Comparison of ENCODE assay signal across 1 cellular context in the genomic region with DNA sequence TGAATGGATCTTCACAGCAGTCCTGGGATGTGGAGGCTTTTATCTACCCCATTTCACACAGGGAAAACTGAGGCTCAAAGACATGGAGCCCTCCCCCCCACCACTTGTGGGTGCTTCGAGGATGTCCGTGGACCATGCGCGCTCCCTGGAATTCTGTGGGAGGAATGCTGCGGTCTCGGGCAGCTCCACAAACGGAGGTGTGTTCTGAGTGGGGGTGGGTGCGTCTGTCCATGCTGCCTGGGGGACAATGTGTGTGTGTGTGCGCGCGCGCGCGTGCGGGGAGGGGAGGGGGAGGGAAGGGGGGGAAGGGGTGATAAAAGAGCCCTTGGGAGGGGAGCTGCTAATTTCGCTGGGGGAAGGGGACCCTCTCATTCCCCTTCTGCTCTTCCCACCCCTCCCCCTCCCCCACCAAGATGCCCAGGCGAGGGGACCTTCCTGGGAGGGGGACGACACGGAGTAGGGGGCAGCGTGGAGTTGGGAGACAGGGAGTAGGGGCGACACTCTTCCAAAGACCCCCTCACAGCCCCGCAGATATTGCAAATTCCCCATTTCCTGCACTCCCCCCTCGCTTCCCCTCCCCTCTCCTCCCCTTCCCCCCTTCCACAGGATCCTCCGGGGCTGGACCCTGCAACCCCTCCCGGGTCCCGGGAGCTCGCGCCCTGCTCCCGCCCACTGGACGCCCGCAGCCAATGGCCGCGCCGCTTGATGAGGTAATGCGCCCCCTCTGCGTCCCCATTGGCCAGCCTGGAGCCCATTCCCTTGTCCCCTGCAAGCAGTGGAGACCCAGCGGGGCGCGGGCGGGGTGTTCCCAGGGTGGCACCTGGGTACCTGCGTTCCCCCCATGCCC.
TF ChIP-seq lines count a peak whose summit lies in the region.

No MANE protein-coding gene starts in this region.

TF ChIP-seq in H1, 55 proteins besides CTCF, POLR2A, EP300 and RAD21 (continued from another document):
- TF ChIP-seq ASH2L (IDR thresholded peaks at IDR 0.05; ENCODE audit: low read length) (peak; percentile 87), JUND (IDR thresholded peaks at IDR 0.05; ENCODE audit: low read length) (peak; percentile 78), KDM4A (IDR thresholded peaks at IDR 0.05; ENCODE audit: low read depth, low read length, severe bottlenecking) (peak; percentile 63), NRF1 (IDR thresholded peaks at IDR 0.05; ENCODE audit: low read depth, low read length) (no peak)
